In genomic region chr7:134907639-134908038, GRCh38 we compare ENCODE assay signal across 16 cellular contexts.
A peak's percentile ranks its signal among the peaks of the same experiment; 100 is the strongest.
DNase-seq lines count a peak whose midpoint lies in the region; ATAC-seq and TF ChIP-seq lines count a peak whose summit lies in the region.
"Had no signal": no experiment of that assay in that cellular context is flagged by ENCODE, and none has a peak within 500 bp of the region (broad histone marks: within the 10 kb centered on the region; RNA-seq: fewer than 3 reads in every experiment).

No MANE protein-coding gene starts in this region.

- intact Hi-C loops in colonic mucosa (cut with DNase I), result no loop called here
- intact Hi-C loops in right lobe of liver (cut with DNase I), result no loop called here
- intact Hi-C loops in A673 (cut with micrococcal nuclease; ENCODE audit: unreplicated experiment), result no loop called here

- no peaks in the 10 kb centered on the region for H3K27me3 Mint-ChIP-seq in WTC11 (ENCODE audit: low read depth)

- no peak overlapping the region for H3K4me3 Mint-ChIP-seq in WTC11
- H3K4me3 Mint-ChIP-seq: activated B cell treated with CpG ODN at 0.5 μM for 24 hours; central memory CD8-positive, alpha-beta T cell had no signal

- no peak overlapping the region for H3K9ac ChIP-seq in colonic mucosa (ENCODE audit: low read depth in 2 of 2, low read length in 2 of 2)
- H3K9ac ChIP-seq in smooth muscle cell (ENCODE audit: low read depth), result peak overlapping the region; percentile 9

- 27% methylated on average over 6 of the region's 6 CpGs for WGBS in right lobe of liver (ENCODE audit: insufficient coverage, low coverage, low lambda C conversion rate, missing lambda C conversion rate)
- WGBS in smooth muscle cell (ENCODE audit: low lambda C conversion rate), result 54% methylated on average over 6 of the region's 6 CpGs

- no peak for ATAC-seq in WTC11
- ATAC-seq in right lobe of liver, result peak in 3 of 4 donors; percentile 8 to 50 (median 47)
- ATAC-seq in GM18858 (IDR thresholded peaks at IDR 0.05; ENCODE audit: unreplicated experiment), result no peak
- ATAC-seq in HG03108 (IDR thresholded peaks at IDR 0.05; ENCODE audit: unreplicated experiment), result no peak
- ATAC-seq: K562 had no signal

- peaks cover 32% of the 10 kb centered on the region for H3F3A ChIP-seq in smooth muscle cell (ENCODE audit: low read depth)

- no peaks in the 10 kb centered on the region for H3K36me3 ChIP-seq in colonic mucosa
- H3K36me3 ChIP-seq in right lobe of liver, result no peaks in the 10 kb centered on the region
- H3K36me3 ChIP-seq in smooth muscle cell (ENCODE audit: low read depth), result no peaks in the 10 kb centered on the region
- no peaks in the 10 kb centered on the region for H3K36me3 ChIP-seq in A673 (ENCODE audit: insufficient read depth, low read length, poor library complexity, severe bottlenecking)
- H3K36me3 ChIP-seq: Peyer's patch had no signal

- H4K20me1 ChIP-seq in smooth muscle cell (ENCODE audit: low read depth), result peaks cover 94% of the 10 kb centered on the region

- no peak for TF ChIP-seq POLR2A in right lobe of liver (IDR thresholded peaks at IDR 0.05)

- no peak overlapping the region for H3K27ac ChIP-seq in colonic mucosa
- peak overlapping the region; percentile 5 to 90 (median 19) for H3K27ac ChIP-seq in right lobe of liver
- peak overlapping the region; percentile 96 for H3K27ac ChIP-seq in smooth muscle cell (ENCODE audit: low read depth)
- H3K27ac ChIP-seq in A673 (ENCODE audit: low read depth, low read length, poor library complexity, severe bottlenecking), result no peak overlapping the region

- no TSS peak for BruUV-seq in A673 (replicated peaks; lab: Mats Ljungman, UMichigan)

- H3K27me3 ChIP-seq in colonic mucosa (no peaks in the 10 kb centered on the region), right lobe of liver (no peaks in the 10 kb centered on the region), smooth muscle cell (ENCODE audit: low read depth) (no peaks in the 10 kb centered on the region), A673 (replicated peaks; ENCODE audit: insufficient read depth, low read depth, low read length, poor library complexity) (no peaks in the 10 kb centered on the region)
- H3K27me3 ChIP-seq: BE2C, Peyer's patch had no signal

- CTCF ChIA-PET in WTC11 (lab: Charles Lee) (no interaction called here), A673 (lab: Charles Lee) (no interaction called here)

- H3K4me3 ChIP-seq in colonic mucosa (no peak overlapping the region), right lobe of liver (no peak overlapping the region), smooth muscle cell (no peak overlapping the region), A673 (ENCODE audit: low read depth, low read length, poor library complexity, severe bottlenecking) (no peak overlapping the region)
- H3K4me3 ChIP-seq: K562, Peyer's patch had no signal

- no peaks in the 10 kb centered on the region for H3K4me1 ChIP-seq in colonic mucosa
- H3K4me1 ChIP-seq in right lobe of liver, result peaks cover 0 to 87% (median 31%) of the 10 kb centered on the region in 4 donors
- peaks cover 32% of the 10 kb centered on the region for H3K4me1 ChIP-seq in smooth muscle cell (ENCODE audit: low read depth)
- peaks cover 31% of the 10 kb centered on the region for H3K4me1 ChIP-seq in A673 (ENCODE audit: insufficient read depth, low read length, poor library complexity, severe bottlenecking)
- H3K4me1 ChIP-seq: BE2C had no signal

- H3K4me1 Mint-ChIP-seq in WTC11, result peaks cover 24% of the 10 kb centered on the region
- H3K4me1 Mint-ChIP-seq: central memory CD8-positive, alpha-beta T cell had no signal

- H3K79me2 ChIP-seq in smooth muscle cell (ENCODE audit: low read depth), result peaks cover 94% of the 10 kb centered on the region

- peak overlapping the region; percentile 58 for H3K4me2 ChIP-seq in smooth muscle cell

- DNase-seq in WTC11 (ENCODE audit: low spot score) (no peak), colonic mucosa (peak; percentile 30), right lobe of liver (no peak), smooth muscle cell (lab: John Stamatoyannopoulos, UW; ENCODE audit: unreplicated experiment) (no peak), A673 (ENCODE audit: low spot score) (no peak)
- DNase-seq in stimulated activated CD4-positive, alpha-beta T cell treated with anti-CD3 and anti-CD28 coated beads, Interleukin-2, amount 100 ng/mL, for 48 hours, result no peak
- DNase-seq: activated B cell treated with CpG ODN at 0.5 μM for 24 hours; activated naive CD4-positive, alpha-beta T cell treated with anti-CD3 and anti-CD28 coated beads, Interleukin-2, amount 50 U/mL, for 16 hours; BE2C; DMS 273 treated with DMSO at 0.1 percent for 48 hours; NCI-H1092; Peyer's patch had no signal

- no peak overlapping the region for H2AFZ ChIP-seq in smooth muscle cell (ENCODE audit: low read depth)

- POLR2A ChIA-PET in WTC11 (lab: Charles Lee) (no interaction called here), A673 (lab: Charles Lee; ENCODE audit: low non-redundant PET) (no interaction called here)

- TF ChIP-seq CTCF in WTC11 (IDR thresholded peaks at IDR 0.05) (no peak), colonic mucosa (IDR thresholded peaks at IDR 0.05) (no peak), right lobe of liver (IDR thresholded peaks at IDR 0.05) (no peak), smooth muscle cell (IDR thresholded peaks at IDR 0.05; ENCODE audit: borderline replicate concordance, insufficient read depth, poor library complexity, severe bottlenecking) (no peak), A673 (conservative IDR thresholded peaks at IDR 0.05; ENCODE audit: low read depth, low read length) (no peak)

- H3K36me3 Mint-ChIP-seq in WTC11, result no peaks in the 10 kb centered on the region

- H3K9me3 ChIP-seq in colonic mucosa, result no peaks in the 10 kb centered on the region
- no peaks in the 10 kb centered on the region for H3K9me3 ChIP-seq in right lobe of liver
- H3K9me3 ChIP-seq in smooth muscle cell (replicated peaks; ENCODE audit: low read depth), result no peaks in the 10 kb centered on the region
- no peaks in the 10 kb centered on the region for H3K9me3 ChIP-seq in A673 (ENCODE audit: low read depth, low read length, poor library complexity, severe bottlenecking)
- H3K9me3 ChIP-seq: BE2C, Peyer's patch had no signal

- H3K27ac Mint-ChIP-seq in WTC11, result 0 out of 2 replicates have a peak overlapping the region, but pooled peaks have one; percentile 46
- H3K27ac Mint-ChIP-seq: activated B cell treated with CpG ODN at 0.5 μM for 24 hours had no signal

- no peaks in the 10 kb centered on the region for H3K9me3 Mint-ChIP-seq in WTC11
- H3K9me3 Mint-ChIP-seq: activated B cell treated with CpG ODN at 0.5 μM for 24 hours; central memory CD8-positive, alpha-beta T cell had no signal

TF ChIP-seq in WTC11, 78 proteins besides CTCF, POLR2A, EP300 and RAD21 (continues in another document):
- no peak for TF ChIP-seq AFF4 (CRISPR knock-in tag; IDR thresholded peaks at IDR 0.05; ENCODE audit: borderline replicate concordance)
- TF ChIP-seq GABPB1 (CRISPR knock-in tag; IDR thresholded peaks at IDR 0.05), result no peak
- TF ChIP-seq JUN (CRISPR knock-in tag; IDR thresholded peaks at IDR 0.05), result no peak
- no peak for TF ChIP-seq ATF6 (CRISPR knock-in tag; IDR thresholded peaks at IDR 0.05)

Comparison
In these comparisons a context has a peak if more than half of its experiments do, and no peak if none do; other contexts are left out.
1. ATAC-seq: peak in right lobe of liver (3 of 4); none in WTC11 (single experiment), GM18858 (single experiment) and HG03108 (single experiment).
2. H3K27ac ChIP-seq: peak in right lobe of liver (3 of 3) and smooth muscle cell (single experiment); none in colonic mucosa (single experiment) and A673 (single experiment).